13 cellular contexts compared by ENCODE assay signal in genomic region chr21:38306833-38307232, GRCh38. TPM values are rescaled to one million over a fixed set of nuclear protein-coding genes. Genes with fewer than 3 reads are reported as not detected.
DNase-seq lines count a peak whose midpoint lies in the region; ATAC-seq, FAIRE-seq and TF ChIP-seq lines count a peak whose summit lies in the region.
"Had no signal": no experiment of that assay in that cellular context is flagged by ENCODE, and none has a peak within 500 bp of the region (broad histone marks: within the 10 kb centered on the region; RNA-seq: fewer than 3 reads in every experiment).

No MANE protein-coding gene starts in this region.

- no peaks in the 10 kb centered on the region for H3K9me3 ChIP-seq in A549
- no peaks in the 10 kb centered on the region for H3K9me3 ChIP-seq in mammary epithelial cell (replicated peaks; ENCODE audit: insufficient read depth, low read length)
- H3K9me3 ChIP-seq in left lung = no peaks in the 10 kb centered on the region
- H3K9me3 ChIP-seq: stomach had no signal

- H3K27me3 ChIP-seq in mammary epithelial cell (ENCODE audit: insufficient read depth, low read length) (no peaks in the 10 kb centered on the region), left lung (no peaks in the 10 kb centered on the region)
- H3K27me3 ChIP-seq: stomach had no signal

- no peak for TF ChIP-seq EP300 in A549 (IDR thresholded peaks at IDR 0.05)

- no peak for TF ChIP-seq RAD21 in A549 (conservative IDR thresholded peaks at IDR 0.05 in 1 of 2, IDR thresholded peaks at IDR 0.05 in 1 of 2)

- H3K4me2 ChIP-seq in A549 (peak overlapping the region; percentile 65), mammary epithelial cell (ENCODE audit: insufficient read depth, low read depth, low read length) (peak overlapping the region; percentile 37)

- WGBS in A549 (ENCODE audit: missing lambda C conversion rate) = 79% methylated on average over 2 of the region's 2 CpGs
- 48% methylated on average over 2 of the region's 2 CpGs for WGBS in mammary epithelial cell (ENCODE audit: low coverage, missing lambda C conversion rate)

- no peaks in the 10 kb centered on the region for H4K20me1 ChIP-seq in mammary epithelial cell (ENCODE audit: insufficient read depth, low read length)

- H3K79me2 ChIP-seq in mammary epithelial cell (ENCODE audit: insufficient read depth, low read length) = no peaks in the 10 kb centered on the region

- no peak for TF ChIP-seq POLR2A in A549 (IDR thresholded peaks at IDR 0.05; ENCODE audit: low read length)

- dilution Hi-C loops in mammary epithelial cell (cut with HindIII; ENCODE audit: low sequenced_read_pairs) = no loop called here

- in situ Hi-C loops in mammary epithelial cell (cut with MboI; ENCODE audit: low sequenced_read_pairs in 2 of 2) (no loop called here), G401 (cut with HindIII; ENCODE audit: low sequenced_read_pairs) (no loop called here)

- ATAC-seq in A549 = peak; percentile 16 to 31; a peak in 2 of 6 replicates
- ATAC-seq in left lung = peak; percentile 4
- ATAC-seq in HG03565 (IDR thresholded peaks at IDR 0.05; ENCODE audit: unreplicated experiment) = no peak
- ATAC-seq: activated naive CD8-positive, alpha-beta T cell treated with anti-CD3 and anti-CD28 coated beads, Interleukin-2, amount 50 U/mL, for 24 hours had no signal

- intact Hi-C loops in mammary epithelial cell (cut with micrococcal nuclease) = no loop called here
- intact Hi-C loops in left lung (cut with DNase I) = no loop called here

- POLR2A ChIA-PET in A549 (lab: Yijun Ruan, JAX) = interaction anchor here (1.4 to 2.2 kb wide), 3 partner anchors 17 to 46 kb away, joined by 3 to 12 read pairs (median 4); no protein-coding TSS in a partner anchor

- peak in 1 of 2 experiments; percentile 31 for DNase-seq in A549 (ENCODE audit: low read depth in 1 of 2, low spot score in 1 of 2)
- DNase-seq in HT1080 (ENCODE audit: low read depth) = peak; percentile 78
- peak; percentile 65 for DNase-seq in mammary epithelial cell
- DNase-seq in left lung = no peak
- no peak for DNase-seq in G401 (ENCODE audit: low spot score)
- no peak for DNase-seq in D341Med (ENCODE audit: low spot score)
- no peak for DNase-seq in stimulated activated naive CD4-positive, alpha-beta T cell (lab: John Stamatoyannopoulos, UW)
- DNase-seq: activated naive CD8-positive, alpha-beta T cell treated with anti-CD3 and anti-CD28 coated beads, Interleukin-2, amount 50 U/mL, for 24 hours; NCI-H146; nucleus accumbens; stimulated activated CD4-positive, alpha-beta T cell treated with anti-CD3 and anti-CD28 coated beads, Interleukin-4, amount 100 ng/mL, for 24 hours; stomach had no signal

- no TSS peak for BruUV-seq in mammary epithelial cell (replicated peaks; lab: Mats Ljungman, UMichigan)

- peaks cover 62% of the 10 kb centered on the region for H3K4me1 ChIP-seq in A549
- H3K4me1 ChIP-seq in mammary epithelial cell (ENCODE audit: insufficient read depth, low read length) = peaks cover 13% of the 10 kb centered on the region
- H3K4me1 ChIP-seq in left lung = peaks cover 45 to 73% of the 10 kb centered on the region in 2 donors

- H2AFZ ChIP-seq in mammary epithelial cell (ENCODE audit: low read depth, low read length) = peak overlapping the region; percentile 20

- H3K4me3 ChIP-seq in A549 (no peak overlapping the region), mammary epithelial cell (replicated peaks in 1 of 3; ENCODE audit: insufficient read depth in 1 of 3, low read depth in 2 of 3, low read length in 3 of 3) (no peak overlapping the region), left lung (no peak overlapping the region)
- H3K4me3 ChIP-seq: stomach had no signal

- peaks cover 1% of the 10 kb centered on the region for H3K36me3 ChIP-seq in mammary epithelial cell (ENCODE audit: insufficient read depth, low read length)
- H3K36me3 ChIP-seq in left lung = no peaks in the 10 kb centered on the region
- H3K36me3 ChIP-seq: stomach had no signal

- no peak for TF ChIP-seq CTCF in A549 (IDR thresholded peaks at IDR 0.05)
- TF ChIP-seq CTCF in mammary epithelial cell (conservative IDR thresholded peaks at IDR 0.05 in 1 of 2, IDR thresholded peaks at IDR 0.05 in 1 of 2; ENCODE audit: extremely low read depth in 1 of 2, insufficient read depth in 1 of 2, low read depth in 1 of 2, low read length in 2 of 2) = no peak
- TF ChIP-seq CTCF in left lung (IDR thresholded peaks at IDR 0.05) = no peak

- no peak for FAIRE-seq in A549 (lab: Jason Lieb, UNC)

- CTCF ChIA-PET in A549 (lab: Yijun Ruan, JAX) = interaction anchor here (1.5 kb wide), 2 partner anchors 23 to 46 kb away, joined by 4 to 9 read pairs; no protein-coding TSS in a partner anchor
- CTCF ChIA-PET in mammary epithelial cell (lab: Charles Lee; ENCODE audit: low non-redundant PET) = interaction anchor here (0.7 kb wide), 1 partner anchor 80 kb away, joined by 7 read pairs; no protein-coding TSS in a partner anchor

- H3K27ac ChIP-seq in A549 (peak overlapping the region; percentile 72 to 74), mammary epithelial cell (ENCODE audit: insufficient read depth, low read depth, low read length) (no peak overlapping the region), left lung (peak overlapping the region; percentile 72 to 76)

- H3K9ac ChIP-seq in mammary epithelial cell (ENCODE audit: insufficient read depth, low read length) = no peak overlapping the region

TF ChIP-seq in A549, 52 proteins besides CTCF, POLR2A, EP300 and RAD21:
- TF ChIP-seq, protein P1, sequence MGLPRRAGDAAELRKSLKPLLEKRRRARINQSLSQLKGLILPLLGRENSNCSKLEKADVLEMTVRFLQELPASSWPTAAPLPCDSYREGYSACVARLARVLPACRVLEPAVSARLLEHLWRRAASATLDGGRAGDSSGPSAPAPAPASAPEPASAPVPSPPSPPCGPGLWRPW (IDR thresholded peaks at IDR 0.05) = no peak
- TF ChIP-seq PHF8 (IDR thresholded peaks at IDR 0.05; ENCODE audit: borderline replicate concordance, low read depth) (no peak), HEYL (CRISPR knock-in tag; IDR thresholded peaks at IDR 0.05) (no peak), ESRRA (IDR thresholded peaks at IDR 0.05; ENCODE audit: borderline replicate concordance, low read length) (no peak), MYC (IDR thresholded peaks at IDR 0.05; ENCODE audit: borderline replicate concordance, low read length) (no peak), CBX8 (IDR thresholded peaks at IDR 0.05) (no peak), E2F6 (IDR thresholded peaks at IDR 0.05; ENCODE audit: borderline replicate concordance, low read depth) (no peak), POLR2AphosphoS2 (conservative IDR thresholded peaks at IDR 0.05; ENCODE audit: low read length) (no peak), JUN (IDR thresholded peaks at IDR 0.05) (no peak), FOSB (CRISPR knock-in tag; IDR thresholded peaks at IDR 0.05) (no peak), NR3C1 (IDR thresholded peaks at IDR 0.05) (no peak), SMC3 (IDR thresholded peaks at IDR 0.05) (no peak), BCL3 (IDR thresholded peaks at IDR 0.05) (no peak), EHMT2 (IDR thresholded peaks at IDR 0.05; ENCODE audit: low read depth) (no peak)
- TF ChIP-seq, protein P2, sequence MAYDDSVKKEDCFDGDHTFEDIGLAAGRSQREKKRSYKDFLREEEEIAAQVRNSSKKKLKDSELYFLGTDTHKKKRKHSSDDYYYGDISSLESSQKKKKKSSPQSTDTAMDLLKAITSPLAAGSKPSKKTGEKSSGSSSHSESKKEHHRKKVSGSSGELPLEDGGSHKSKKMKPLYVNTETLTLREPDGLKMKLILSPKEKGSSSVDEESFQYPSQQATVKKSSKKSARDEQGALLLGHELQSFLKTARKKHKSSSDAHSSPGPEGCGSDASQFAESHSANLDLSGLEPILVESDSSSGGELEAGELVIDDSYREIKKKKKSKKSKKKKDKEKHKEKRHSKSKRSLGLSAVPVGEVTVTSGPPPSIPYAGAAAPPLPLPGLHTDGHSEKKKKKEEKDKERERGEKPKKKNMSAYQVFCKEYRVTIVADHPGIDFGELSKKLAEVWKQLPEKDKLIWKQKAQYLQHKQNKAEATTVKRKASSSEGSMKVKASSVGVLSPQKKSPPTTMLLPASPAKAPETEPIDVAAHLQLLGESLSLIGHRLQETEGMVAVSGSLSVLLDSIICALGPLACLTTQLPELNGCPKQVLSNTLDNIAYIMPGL (CRISPR knock-in tag; IDR thresholded peaks at IDR 0.05; ENCODE audit: borderline replicate concordance) = no peak

RNA-seq across cellular contexts. Expression of gene KCNJ15, which starts 50.0 kb away (rescaled TPM):
- polyA plus RNA-seq in A549 (2011; rRNA removed) = 0.19 and 0.30 TPM in 2 replicates
- polyA plus RNA-seq in A549 (2012; cell fraction: cytosol; rRNA removed) = 0.01 and 0.08 TPM in 2 replicates
- 0.05 TPM in 1 of 2 replicates, not detected in the other for polyA plus RNA-seq in A549 (2012; cell fraction: nucleus; rRNA removed)
- polyA plus RNA-seq in A549 (2017; fragmentation: RNase III; extraction: RNeasy Plus Mini Kit Qiagen cat#74134 plus additional on column Dnase treatment) = 0.05 to 0.30 TPM in 2 of 3 replicates, not detected in the other
- 0.29 and 0.54 TPM in 2 replicates for polyA minus RNA-seq in A549 (2011; rRNA and poly(A)+ RNA removed)
- 5.9 and 7.8 TPM in 2 replicates for total RNA-seq in HT1080 (2014; rRNA removed; shearing (Covaris generic))
- 0.83 and 1.6 TPM in 2 replicates for polyA plus RNA-seq in HT1080 (2015; cell fraction: cytosol; rRNA removed)
- 3.2 and 3.8 TPM in 2 replicates for polyA plus RNA-seq in HT1080 (2015; cell fraction: nucleus; rRNA removed)
- 10 to 100 TPM in 1 of 2 donors, under 1 TPM in 1; 0.83 to 11.7 TPM for total RNA-seq in mammary epithelial cell
- polyA plus RNA-seq in mammary epithelial cell = 58.5 TPM
- 120 TPM for polyA minus RNA-seq in mammary epithelial cell
- 100 to 1,000 TPM in 1 of 2 donors, 10 to 100 TPM in 1; 87.3 to 103 TPM for total RNA-seq in left lung
- not detected in 2 replicates for total RNA-seq in G401 (2014; rRNA removed; shearing (Covaris generic))

Comparison
In these comparisons a context has a peak if more than half of its experiments do, and no peak if none do; other contexts are left out.
1. DNase-seq: peak in HT1080 (single experiment) and mammary epithelial cell (single experiment); none in left lung (0 of 2), G401 (single experiment), D341Med (single experiment) and stimulated activated naive CD4-positive, alpha-beta T cell (0 of 6).
2. RNA of gene KCNJ15, which starts 50.0 kb away (total RNA-seq): 87.3 to 103 TPM in left lung; 0.83 to 11.7 TPM in mammary epithelial cell, 5.9 to 7.8 TPM in HT1080 and not detected in G401; every median in the first group is over 4 times any median in the second.